1 cellular context compared by ENCODE assay signal in the genomic region with DNA sequence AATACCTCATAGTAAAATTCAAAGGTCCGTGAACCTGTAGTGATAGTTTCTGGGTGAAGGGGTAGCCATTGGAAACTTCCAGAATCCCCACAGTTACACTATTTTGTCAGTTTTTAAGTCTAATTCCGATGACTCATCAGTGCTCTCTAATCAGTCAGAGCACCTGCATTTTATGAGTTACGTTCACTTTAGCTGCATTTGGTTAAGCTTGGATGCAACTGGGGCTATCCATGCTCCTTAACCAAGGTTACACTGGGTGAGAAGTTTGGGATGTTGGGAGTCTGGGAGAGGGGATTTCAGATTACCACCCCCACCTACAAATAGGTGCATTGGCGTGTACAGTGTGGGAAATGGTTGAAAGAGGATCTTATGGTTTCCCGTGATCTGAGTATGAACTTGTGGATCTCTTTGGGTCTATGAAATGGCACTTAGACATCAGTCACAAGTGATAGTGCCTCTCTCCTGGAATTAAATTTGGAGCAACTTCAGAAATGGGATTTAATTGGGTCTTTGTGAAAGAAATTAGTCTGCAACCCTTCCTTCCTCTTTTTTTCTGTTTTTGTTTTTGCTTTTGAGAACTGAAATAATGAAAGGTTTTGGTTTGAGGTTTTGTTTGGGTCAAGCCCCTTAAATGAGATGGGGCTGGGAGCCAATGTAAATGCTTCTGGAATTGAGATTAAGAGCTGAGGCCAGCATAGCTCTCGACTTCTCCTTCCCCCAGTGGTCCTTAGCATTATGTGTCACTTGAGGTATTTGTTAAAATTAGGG.
TF ChIP-seq lines count a peak whose summit lies in the region.

No MANE protein-coding gene starts in this region.

TF ChIP-seq in WTC11, 78 proteins besides CTCF, POLR2A, EP300 and RAD21 (continued from another document):
- TF ChIP-seq, protein P1, sequence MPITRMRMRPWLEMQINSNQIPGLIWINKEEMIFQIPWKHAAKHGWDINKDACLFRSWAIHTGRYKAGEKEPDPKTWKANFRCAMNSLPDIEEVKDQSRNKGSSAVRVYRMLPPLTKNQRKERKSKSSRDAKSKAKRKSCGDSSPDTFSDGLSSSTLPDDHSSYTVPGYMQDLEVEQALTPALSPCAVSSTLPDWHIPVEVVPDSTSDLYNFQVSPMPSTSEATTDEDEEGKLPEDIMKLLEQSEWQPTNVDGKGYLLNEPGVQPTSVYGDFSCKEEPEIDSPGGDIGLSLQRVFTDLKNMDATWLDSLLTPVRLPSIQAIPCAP (CRISPR knock-in tag; IDR thresholded peaks at IDR 0.05): no peak
